In genomic region chr4:76997454-76997853, GRCh38 we compare ENCODE assay signal across 16 cellular contexts.
"Had no signal": no experiment of that assay in that cellular context is flagged by ENCODE, and none has a peak within 500 bp of the region (broad histone marks: within the 10 kb centered on the region; RNA-seq: fewer than 3 reads in every experiment).

No MANE protein-coding gene starts in this region.

- H3K9me3 Mint-ChIP-seq: activated T-cell treated with anti-CD3 and anti-CD28 coated beads, Interleukin-2, amount 50 U/mL, for 4 hours; naive thymus-derived CD4-positive, alpha-beta T cell had no signal

- H3K27me3 ChIP-seq: breast epithelium, gastrocnemius medialis, suprapubic skin, upper lobe of left lung had no signal

- ATAC-seq: activated CD4-positive, CD25-positive, alpha-beta regulatory T cell treated with anti-CD3 and anti-CD28 coated beads, Interleukin-2, amount 50 U/mL, for 24 hours; activated CD8-positive, alpha-beta memory T cell treated with anti-CD3 and anti-CD28 coated beads, Interleukin-2, amount 10 ng/mL, durations not matched to agents 7 days and 5 days; activated T-cell treated with anti-CD3 and anti-CD28 coated beads, Interleukin-2, amount 50 U/mL, for 4 hours; gastrocnemius medialis; naive thymus-derived CD4-positive, alpha-beta T cell; psoas muscle had no signal

- H3K4me1 ChIP-seq: breast epithelium had no signal

- H3K27me3 Mint-ChIP-seq: activated naive CD8-positive, alpha-beta T cell had no signal

- H3K4me3 ChIP-seq: breast epithelium, gastrocnemius medialis, psoas muscle, suprapubic skin, upper lobe of left lung had no signal

- H3K27ac ChIP-seq: breast epithelium, gastrocnemius medialis, psoas muscle, suprapubic skin, upper lobe of left lung had no signal

- H3K9me3 ChIP-seq: breast epithelium, gastrocnemius medialis, psoas muscle, suprapubic skin, upper lobe of left lung had no signal

- DNase-seq: activated CD4-positive, alpha-beta T cell treated with anti-CD3 and anti-CD28 coated beads, Interleukin-2, amount 50 U/mL, for 4 hours; activated CD8-positive, alpha-beta memory T cell treated with anti-CD3 and anti-CD28 coated beads, Interleukin-2, amount 10 ng/mL, durations not matched to agents 7 days and 5 days; activated gamma-delta T cell; activated T-cell treated with anti-CD3 and anti-CD28 coated beads, Interleukin-2, amount 50 U/mL, for 4 hours; gastrocnemius medialis; kidney; midbrain; naive thymus-derived CD4-positive, alpha-beta T cell; psoas muscle; stimulated activated CD4-positive, alpha-beta T cell treated with anti-CD3 and anti-CD28 coated beads, Interleukin-12 subunit alpha, Interleukin-12 subunit beta, amount 100 ng/mL, for 4 hours; stimulated activated naive CD4-positive, alpha-beta T cell; upper lobe of left lung had no signal

- H3K36me3 ChIP-seq: breast epithelium had no signal

- H3K27ac Mint-ChIP-seq: activated CD8-positive, alpha-beta memory T cell treated with anti-CD3 and anti-CD28 coated beads, Interleukin-2, amount 10 ng/mL, durations not matched to agents 7 days and 5 days; activated naive CD8-positive, alpha-beta T cell had no signal

- H3K4me3 Mint-ChIP-seq: activated CD8-positive, alpha-beta memory T cell treated with anti-CD3 and anti-CD28 coated beads, Interleukin-2, amount 10 ng/mL, durations not matched to agents 7 days and 5 days; activated naive CD8-positive, alpha-beta T cell; activated T-cell treated with anti-CD3 and anti-CD28 coated beads, Interleukin-2, amount 50 U/mL, for 4 hours; naive thymus-derived CD4-positive, alpha-beta T cell had no signal
